Comparison of ENCODE assay signal across 8 cellular contexts in the genomic region with DNA sequence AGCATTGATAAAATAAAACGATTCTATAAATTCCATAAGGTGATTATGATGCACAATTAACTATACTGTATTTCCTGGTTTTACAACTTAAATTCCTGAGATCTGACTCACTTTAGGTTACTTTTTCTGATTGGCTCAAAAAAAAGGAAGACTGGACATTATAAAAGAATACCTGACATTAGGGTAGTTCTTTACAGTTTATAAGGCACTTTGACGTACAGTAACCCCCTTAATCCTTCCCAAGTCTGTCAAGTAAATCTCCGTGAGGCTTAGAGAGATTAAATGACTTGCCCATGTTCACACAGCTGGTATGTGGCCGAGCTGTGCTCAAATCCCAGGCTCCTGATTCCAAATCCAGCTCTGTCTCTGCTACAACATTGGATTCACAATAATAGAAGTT. TPM values are rescaled to one million over a fixed set of nuclear protein-coding genes. Genes with fewer than 3 reads are reported as not detected.
DNase-seq lines count a peak whose midpoint lies in the region; ATAC-seq and TF ChIP-seq lines count a peak whose summit lies in the region.

No MANE protein-coding gene starts in this region.

- peaks cover 1% of the 10 kb centered on the region for H3K27me3 Mint-ChIP-seq in endothelial cell (ENCODE audit: unreplicated experiment)

- H4K20me1 ChIP-seq in OCI-LY1 (ENCODE audit: insufficient read depth, low read length), result no peaks in the 10 kb centered on the region

- peak overlapping the region; percentile 95 for H3K4me3 Mint-ChIP-seq in endothelial cell (ENCODE audit: unreplicated experiment)

- no peaks in the 10 kb centered on the region for H3K27me3 ChIP-seq in OCI-LY1 (ENCODE audit: insufficient read depth, low read length)

- peak overlapping the region; percentile 87 for H3K4me2 ChIP-seq in OCI-LY1 (ENCODE audit: low read length)

- peaks cover 4% of the 10 kb centered on the region for H3K36me3 Mint-ChIP-seq in endothelial cell (ENCODE audit: low read depth, unreplicated experiment)

- peaks cover 8% of the 10 kb centered on the region; the same call in 1 of the 2 replicates for H3K36me3 ChIP-seq in OCI-LY1 (ENCODE audit: insufficient read depth, low read length)

- no peaks in the 10 kb centered on the region for H3K9me3 ChIP-seq in OCI-LY1 (ENCODE audit: low read length)

- peaks cover 5% of the 10 kb centered on the region for H3K4me1 Mint-ChIP-seq in endothelial cell (ENCODE audit: unreplicated experiment)

- H3K27ac Mint-ChIP-seq in endothelial cell (ENCODE audit: unreplicated experiment), result peak overlapping the region; percentile 97

- peaks cover 35% of the 10 kb centered on the region for H3K79me2 ChIP-seq in OCI-LY1 (ENCODE audit: insufficient read depth, low read length)

- H3K9me2 ChIP-seq in OCI-LY1 (ENCODE audit: low read depth, low read length), result no peaks in the 10 kb centered on the region

- ATAC-seq in GM21737 (IDR thresholded peaks at IDR 0.05; ENCODE audit: unreplicated experiment) (no peak), HG03460 (IDR thresholded peaks at IDR 0.05; ENCODE audit: unreplicated experiment) (no peak)

- H3K9ac ChIP-seq in OCI-LY1 (ENCODE audit: low read length), result peak overlapping the region; percentile 86

- no peaks in the 10 kb centered on the region for H3F3A ChIP-seq in OCI-LY1 (ENCODE audit: insufficient read depth, low read length)

- H3K4me1 ChIP-seq in OCI-LY1 (ENCODE audit: insufficient read depth, low read length, severe bottlenecking), result peaks cover 24% of the 10 kb centered on the region

- TF ChIP-seq CTCF in OCI-LY1 (IDR thresholded peaks at IDR 0.05; ENCODE audit: low read length) (no peak), endothelial cell (IDR thresholded peaks at IDR 0.05; ENCODE audit: unreplicated experiment) (no peak)

- peak overlapping the region; percentile 46 for H2AFZ ChIP-seq in OCI-LY1 (ENCODE audit: low read length)

- peak; percentile 32 for DNase-seq in EH (ENCODE audit: low read depth)
- DNase-seq in endothelial cell (ENCODE audit: low spot score), result no peak
- DNase-seq in pons (ENCODE audit: low spot score), result peak; percentile 11
- no peak for DNase-seq in NCI-H69 (lab: John Stamatoyannopoulos, UW)
- DNase-seq in kidney glomerular epithelial cell (lab: John Stamatoyannopoulos, UW), result no peak

- peak overlapping the region; percentile 94 for H3K4me3 ChIP-seq in OCI-LY1 (ENCODE audit: low read depth, low read length, poor library complexity, severe bottlenecking)

- peak overlapping the region; percentile 83 for H3K27ac ChIP-seq in OCI-LY1 (ENCODE audit: low read depth, low read length, poor library complexity, severe bottlenecking)

- no peaks in the 10 kb centered on the region for H3K9me3 Mint-ChIP-seq in endothelial cell (ENCODE audit: unreplicated experiment)

RNA-seq across cellular contexts. Expression of gene SLTM, which starts 1.0 kb away (rescaled TPM):
- total RNA-seq in endothelial cell (ENCODE audit: unreplicated experiment), result 71.9 TPM

RNA-seq across cellular contexts. Expression of gene RNF111, which starts 52.9 kb away (rescaled TPM):
- total RNA-seq in endothelial cell (ENCODE audit: unreplicated experiment), result 53.4 TPM

Comparison
In these comparisons a context has a peak if more than half of its experiments do, and no peak if none do; other contexts are left out.
1. DNase-seq: peak in EH (single experiment) and pons (single experiment); none in endothelial cell (single experiment), NCI-H69 (single experiment) and kidney glomerular epithelial cell (single experiment).